21 cellular contexts compared by ENCODE assay signal in the genomic region with DNA sequence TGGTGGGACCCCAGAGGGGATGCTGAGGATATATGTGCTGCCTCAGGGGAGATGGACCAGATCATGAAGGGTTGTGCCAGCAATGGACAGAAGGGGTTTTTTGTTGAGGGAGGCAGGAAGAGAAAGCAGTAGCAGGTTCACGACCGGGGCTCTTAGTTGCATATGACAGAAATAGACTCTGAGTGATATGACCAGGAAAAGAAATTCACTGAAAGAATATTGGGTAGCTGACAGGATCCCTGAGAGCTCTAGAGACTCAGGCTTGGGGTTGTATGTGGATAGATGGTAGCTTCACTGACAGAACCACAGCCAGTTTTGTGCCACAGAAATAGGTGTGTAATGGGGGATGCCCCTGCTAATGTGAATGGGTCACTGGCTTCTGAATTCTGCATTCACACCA.
DNase-seq lines count a peak whose midpoint lies in the region; ATAC-seq and TF ChIP-seq lines count a peak whose summit lies in the region.
"Had no signal": no experiment of that assay in that cellular context is flagged by ENCODE, and none has a peak within 500 bp of the region (broad histone marks: within the 10 kb centered on the region; RNA-seq: fewer than 3 reads in every experiment).

No MANE protein-coding gene starts in this region.

- ATAC-seq in stimulated activated naive CD8-positive, alpha-beta T cell treated with anti-CD3 and anti-CD28 coated beads, Interleukin-15, amount 100 ng/mL, for 72 hours: no peak
- ATAC-seq in HG02885 (IDR thresholded peaks at IDR 0.05; ENCODE audit: poor library complexity, unreplicated experiment) (peak; percentile 21), HG03565 (IDR thresholded peaks at IDR 0.05; ENCODE audit: unreplicated experiment) (peak; percentile 15), right lobe of liver (no peak)

- peak overlapping the region; percentile 26 for H3K27ac Mint-ChIP-seq in stimulated activated naive CD8-positive, alpha-beta T cell treated with anti-CD3 and anti-CD28 coated beads, Interleukin-15, Interleukin-2, amounts not matched to agents 100 ng/mL and 50 ng/mL, for 24 hours
- no peak overlapping the region for H3K27ac Mint-ChIP-seq in stimulated activated naive CD8-positive, alpha-beta T cell treated with anti-CD3 and anti-CD28 coated beads, Interleukin-15, amount 100 ng/mL, for 72 hours
- H3K27ac Mint-ChIP-seq: activated CD4-positive, alpha-beta T cell treated with anti-CD3 and anti-CD28 coated beads, Interleukin-2, amount 10 ng/mL, durations not matched to agents 24 days and 14 days had no signal

- no peaks in the 10 kb centered on the region for H3K9me3 ChIP-seq in right lobe of liver
- H3K9me3 ChIP-seq: SJSA1 had no signal

- H3K36me3 ChIP-seq in right lobe of liver: no peaks in the 10 kb centered on the region
- H3K36me3 ChIP-seq: right atrium auricular region, SJSA1, tibial nerve had no signal

- H3K4me1 Mint-ChIP-seq in stimulated activated naive CD8-positive, alpha-beta T cell treated with anti-CD3 and anti-CD28 coated beads, Interleukin-15, Interleukin-2, amounts not matched to agents 100 ng/mL and 50 ng/mL, for 24 hours (ENCODE audit: low read depth): no peaks in the 10 kb centered on the region
- H3K4me1 Mint-ChIP-seq in stimulated activated naive CD8-positive, alpha-beta T cell treated with anti-CD3 and anti-CD28 coated beads, Interleukin-15, amount 100 ng/mL, for 72 hours: peaks cover 9% of the 10 kb centered on the region

- no peaks in the 10 kb centered on the region for H3K36me3 Mint-ChIP-seq in stimulated activated naive CD8-positive, alpha-beta T cell treated with anti-CD3 and anti-CD28 coated beads, Interleukin-15, Interleukin-2, amounts not matched to agents 100 ng/mL and 50 ng/mL, for 24 hours (ENCODE audit: low read depth)
- H3K36me3 Mint-ChIP-seq: activated naive CD4-positive, alpha-beta T cell treated with anti-CD3 and anti-CD28 coated beads, Interleukin-2, amount 50 U/mL, for 72 hours had no signal

- H3K27ac ChIP-seq in right lobe of liver: no peak overlapping the region
- H3K27ac ChIP-seq: 22Rv1, right atrium auricular region, SJSA1 had no signal

- WGBS in right lobe of liver (ENCODE audit: insufficient coverage, low coverage, low lambda C conversion rate, missing lambda C conversion rate): 65% methylated on average over 2 of the region's 2 CpGs

- intact Hi-C loops in right lobe of liver (cut with DNase I): no loop called here

- H3K4me1 ChIP-seq in right lobe of liver: no peaks in the 10 kb centered on the region
- H3K4me1 ChIP-seq: SJSA1 had no signal

- no peak for TF ChIP-seq CTCF in right lobe of liver (IDR thresholded peaks at IDR 0.05)

- TF ChIP-seq POLR2A in right lobe of liver (IDR thresholded peaks at IDR 0.05): no peak

- no peak for DNase-seq in stimulated activated naive CD8-positive, alpha-beta T cell treated with anti-CD3 and anti-CD28 coated beads, Interleukin-15, amount 100 ng/mL, for 72 hours
- no peak for DNase-seq in UCSD-AML1 (lab: John Stamatoyannopoulos, UW; ENCODE audit: unreplicated experiment)
- no peak for DNase-seq in GOT3 (lab: John Stamatoyannopoulos, UW)
- no peak for DNase-seq in NOMO-1 treated with dmso at 0.1 percent for 144 hours (lab: John Stamatoyannopoulos, UW; ENCODE audit: unreplicated experiment)
- no peak for DNase-seq in right lobe of liver
- DNase-seq: activated CD4-positive, alpha-beta T cell treated with anti-CD3 and anti-CD28 coated beads, Interleukin-2, amount 10 ng/mL, durations not matched to agents 24 days and 14 days; activated T-cell treated with anti-CD3 and anti-CD28 coated beads for 4 hours; C1 segment of cervical spinal cord; DMS53; kidney; NCI-H1694 treated with DMSO at 0.1 percent for 48 hours; stimulated activated CD4-positive, alpha-beta T cell treated with anti-CD3 and anti-CD28 coated beads, Interleukin-2, amount 100 ng/mL, for 48 hours; T-helper 9 cell had no signal

- no peaks in the 10 kb centered on the region for H3K27me3 ChIP-seq in right lobe of liver
- H3K27me3 ChIP-seq: right atrium auricular region, SJSA1, tibial nerve had no signal

- no peak overlapping the region for H3K4me3 Mint-ChIP-seq in stimulated activated naive CD8-positive, alpha-beta T cell treated with anti-CD3 and anti-CD28 coated beads, Interleukin-15, Interleukin-2, amounts not matched to agents 100 ng/mL and 50 ng/mL, for 24 hours
- no peak overlapping the region for H3K4me3 Mint-ChIP-seq in stimulated activated naive CD8-positive, alpha-beta T cell treated with anti-CD3 and anti-CD28 coated beads, Interleukin-15, amount 100 ng/mL, for 72 hours
- H3K4me3 Mint-ChIP-seq: activated CD4-positive, alpha-beta T cell treated with anti-CD3 and anti-CD28 coated beads, Interleukin-2, amount 10 ng/mL, durations not matched to agents 24 days and 14 days had no signal

- H3K4me3 ChIP-seq in right lobe of liver: no peak overlapping the region
- H3K4me3 ChIP-seq: right atrium auricular region, SJSA1, tibial nerve had no signal

- peaks cover 8% of the 10 kb centered on the region for H3K9me3 Mint-ChIP-seq in stimulated activated naive CD8-positive, alpha-beta T cell treated with anti-CD3 and anti-CD28 coated beads, Interleukin-15, Interleukin-2, amounts not matched to agents 100 ng/mL and 50 ng/mL, for 24 hours
- H3K9me3 Mint-ChIP-seq in stimulated activated naive CD8-positive, alpha-beta T cell treated with anti-CD3 and anti-CD28 coated beads, Interleukin-15, amount 100 ng/mL, for 72 hours: peaks cover 0 to 26% of the 10 kb centered on the region in 2 donors
- H3K9me3 Mint-ChIP-seq: activated naive CD4-positive, alpha-beta T cell treated with anti-CD3 and anti-CD28 coated beads, Interleukin-2, amount 50 U/mL, for 72 hours had no signal

- peaks cover 8% of the 10 kb centered on the region for H3K27me3 Mint-ChIP-seq in stimulated activated naive CD8-positive, alpha-beta T cell treated with anti-CD3 and anti-CD28 coated beads, Interleukin-15, Interleukin-2, amounts not matched to agents 100 ng/mL and 50 ng/mL, for 24 hours
- peaks cover 12% of the 10 kb centered on the region for H3K27me3 Mint-ChIP-seq in stimulated activated naive CD8-positive, alpha-beta T cell treated with anti-CD3 and anti-CD28 coated beads, Interleukin-15, amount 100 ng/mL, for 72 hours

Comparison
In these comparisons a context has a peak if more than half of its experiments do, and no peak if none do; other contexts are left out.
1. ATAC-seq: peak in HG02885 (single experiment) and HG03565 (single experiment); none in stimulated activated naive CD8-positive, alpha-beta T cell treated with anti-CD3 and anti-CD28 coated beads, Interleukin-15, amount 100 ng/mL, for 72 hours (single experiment) and right lobe of liver (0 of 4).